Comparison of ENCODE assay signal across 13 cellular contexts in genomic region chr4:140790171-140790570, GRCh38. TPM values are rescaled to one million over a fixed set of nuclear protein-coding genes. Genes with fewer than 3 reads are reported as not detected.
DNase-seq lines count a peak whose midpoint lies in the region; ATAC-seq, FAIRE-seq and TF ChIP-seq lines count a peak whose summit lies in the region.
"Had no signal": no experiment of that assay in that cellular context is flagged by ENCODE, and none has a peak within 500 bp of the region (broad histone marks: within the 10 kb centered on the region; RNA-seq: fewer than 3 reads in every experiment).

No MANE protein-coding gene starts in this region.

- no peaks in the 10 kb centered on the region for H3K27me3 ChIP-seq in keratinocyte (ENCODE audit: control insufficient read depth, extremely low read depth, insufficient read depth, low read length)
- H3K27me3 ChIP-seq in CD4-positive, alpha-beta T cell (ENCODE audit: control insufficient read depth, insufficient read depth, low read length), result peaks cover 5% of the 10 kb centered on the region

- no peak overlapping the region for H2AFZ ChIP-seq in keratinocyte (ENCODE audit: control insufficient read depth, low read length)

- intact Hi-C loops in CD14-positive monocyte (cut with micrococcal nuclease), result loop anchor here (2.0 to 5.0 kb wide), 2 partner anchors 33 to 69 kb away; partner anchors contain the start of gene TBC1D9 (in 1 of the 2)
- intact Hi-C loops in CD4-positive, alpha-beta T cell (cut with DNase I, micrococcal nuclease), result no loop called here

- no peaks in the 10 kb centered on the region for H3K79me2 ChIP-seq in keratinocyte (ENCODE audit: control insufficient read depth, insufficient read depth, low read length)

- dilution Hi-C loops in keratinocyte (cut with MboI; ENCODE audit: extremely low pct_ligation_motif_present, low sequenced_read_pairs), result no loop called here

- H3K9me1 ChIP-seq in keratinocyte (ENCODE audit: control insufficient read depth, extremely low read depth, insufficient read depth, low read length), result no peaks in the 10 kb centered on the region

- peaks cover 0 to 3% (median 0%) of the 10 kb centered on the region in 3 donors for H3K27me3 Mint-ChIP-seq in CD14-positive monocyte (ENCODE audit: low read depth in 3 of 3)
- H3K27me3 Mint-ChIP-seq in CD4-positive, alpha-beta T cell, result peaks cover 16% of the 10 kb centered on the region

- H3K36me3 ChIP-seq in keratinocyte (ENCODE audit: control insufficient read depth in 2 of 2, extremely low read depth in 1 of 2, insufficient read depth in 2 of 2, low read length in 2 of 2), result no peaks in the 10 kb centered on the region

- POLR2A ChIA-PET in CD4-positive, alpha-beta T cell (lab: Charles Lee), result no interaction called here

- peak overlapping the region; percentile 55 for H3K27ac ChIP-seq in keratinocyte (ENCODE audit: control insufficient read depth, insufficient read depth, low read length)
- H3K27ac ChIP-seq in CD4-positive, alpha-beta T cell (ENCODE audit: low read depth, low read length), result no peak overlapping the region

- no peaks in the 10 kb centered on the region for H3K9me3 ChIP-seq in keratinocyte (ENCODE audit: control insufficient read depth, low read depth, low read length)
- H3K9me3 ChIP-seq in CD4-positive, alpha-beta T cell (ENCODE audit: control insufficient read depth, low read length), result no peaks in the 10 kb centered on the region

- peaks cover 18% of the 10 kb centered on the region for H3K4me1 ChIP-seq in keratinocyte (ENCODE audit: control insufficient read depth, extremely low read depth, insufficient read depth, low read length)

- no peak for TF ChIP-seq CTCF in CD14-positive monocyte (IDR thresholded peaks at IDR 0.05)
- TF ChIP-seq CTCF in keratinocyte (optimal IDR thresholded peaks at IDR 0.05 in 1 of 3, IDR thresholded peaks at IDR 0.05 in 1 of 3, conservative IDR thresholded peaks at IDR 0.05 in 1 of 3; ENCODE audit: extremely low read depth in 1 of 3, insufficient read depth in 2 of 3, low read length in 3 of 3), result no peak
- TF ChIP-seq CTCF in CD4-positive, alpha-beta T cell (IDR thresholded peaks at IDR 0.05), result no peak

- no peak for FAIRE-seq in keratinocyte (lab: Jason Lieb, UNC)
- FAIRE-seq: colon had no signal

- no peak overlapping the region for H3K9ac ChIP-seq in keratinocyte (ENCODE audit: control insufficient read depth, extremely low read depth, insufficient read depth, low read length)

- DNase-seq in CD14-positive monocyte (ENCODE audit: low spot score), result no peak
- no peak for DNase-seq in keratinocyte (ENCODE audit: low read depth, low spot score)
- DNase-seq in cerebellum (ENCODE audit: low spot score), result no peak
- no peak for DNase-seq in KG1 (lab: John Stamatoyannopoulos, UW)
- DNase-seq in activated CD8-positive, alpha-beta memory T cell treated with anti-CD3 and anti-CD28 coated beads for 24 hours, result no peak
- DNase-seq in CD4-positive, alpha-beta T cell, result no peak
- DNase-seq: NCI-H774 had no signal

- peaks cover 48% of the 10 kb centered on the region for H3K4me1 Mint-ChIP-seq in CD14-positive monocyte
- H3K4me1 Mint-ChIP-seq in CD4-positive, alpha-beta T cell (ENCODE audit: low read depth), result no peaks in the 10 kb centered on the region

- CTCF ChIA-PET in CD4-positive, alpha-beta T cell (lab: Charles Lee), result no interaction called here

- H3K4me2 ChIP-seq in keratinocyte (ENCODE audit: control insufficient read depth, extremely low read depth, insufficient read depth, low read depth, low read length), result peak overlapping the region; percentile 17

- H3K9me3 Mint-ChIP-seq in CD14-positive monocyte, result peaks cover 0 to 14% (median 6%) of the 10 kb centered on the region in 7 donors
- H3K9me3 Mint-ChIP-seq in CD4-positive, alpha-beta T cell, result no peaks in the 10 kb centered on the region
- H3K9me3 Mint-ChIP-seq: activated T-helper 2 cell treated with anti-CD3 and anti-CD28 coated beads, Interferon-gamma antibody, Interleukin-2, Interleukin-4, amounts not matched to agents 10 μg/mL and 5 μg/mL and 100 μg/mL, durations not matched to agents 14 hours and 24 hours and 36 hours had no signal

- H3K36me3 Mint-ChIP-seq in CD14-positive monocyte, result peaks cover 1 to 5% of the 10 kb centered on the region in 2 donors
- H3K36me3 Mint-ChIP-seq in CD4-positive, alpha-beta T cell (ENCODE audit: low read depth), result no peaks in the 10 kb centered on the region

- peak overlapping the region; percentile 91 to 99 (median 97) for H3K27ac Mint-ChIP-seq in CD14-positive monocyte
- H3K27ac Mint-ChIP-seq in CD4-positive, alpha-beta T cell, result no peak overlapping the region
- H3K27ac Mint-ChIP-seq: activated T-helper 2 cell treated with anti-CD3 and anti-CD28 coated beads, Interferon-gamma antibody, Interleukin-2, Interleukin-4, amounts not matched to agents 10 μg/mL and 5 μg/mL and 100 μg/mL, durations not matched to agents 14 hours and 24 hours and 36 hours had no signal

- H3K4me3 Mint-ChIP-seq in CD14-positive monocyte, result peak overlapping the region in 1 of 2 donors; percentile 16
- no peak overlapping the region for H3K4me3 Mint-ChIP-seq in CD4-positive, alpha-beta T cell

- peak; percentile 23 for ATAC-seq in GM21515 (IDR thresholded peaks at IDR 0.05; ENCODE audit: unreplicated experiment)
- peak; percentile 13 for ATAC-seq in HG03442 (IDR thresholded peaks at IDR 0.05; ENCODE audit: unreplicated experiment)
- ATAC-seq in CD4-positive, alpha-beta T cell (ENCODE audit: poor library complexity), result no peak
- ATAC-seq: HCT116 had no signal

- no peak overlapping the region for H3K4me3 ChIP-seq in keratinocyte (ENCODE audit: control insufficient read depth in 2 of 3, extremely low read depth in 1 of 3, insufficient read depth in 2 of 3, low read depth in 1 of 3, low read length in 3 of 3)

- H4K20me1 ChIP-seq in keratinocyte (ENCODE audit: control insufficient read depth, extremely low read depth, insufficient read depth, low read length), result no peaks in the 10 kb centered on the region

RNA-seq across cellular contexts. Expression of gene TBC1D9, which starts 34.0 kb away (rescaled TPM):
- 10 to 100 TPM; 13.6 to 21.0 TPM for polyA plus RNA-seq in CD14-positive monocyte
- polyA plus RNA-seq in keratinocyte, result 9.0 to 14.7 TPM (median 11.6 TPM) in 3 replicates
- 15.5 TPM for polyA plus RNA-seq in keratinocyte (2011; ENCODE audit: low read depth)
- polyA plus RNA-seq in keratinocyte (2011; cell fraction: cytosol; rRNA removed), result 10.8 and 15.6 TPM in 2 replicates
- polyA plus RNA-seq in keratinocyte (2011; cell fraction: nucleus; rRNA removed), result 21.1 and 22.8 TPM in 2 replicates
- 8.5 and 14.5 TPM in 2 replicates for polyA plus RNA-seq in keratinocyte (2012; ENCODE audit: low replicate concordance)
- 10.7 to 30.3 TPM (median 28.9 TPM) in 3 replicates for polyA minus RNA-seq in keratinocyte
- 20.9 TPM for polyA minus RNA-seq in keratinocyte (2011; cell fraction: cytosol; rRNA and poly(A)+ RNA removed)
- polyA minus RNA-seq in keratinocyte (2011; cell fraction: nucleus; rRNA and poly(A)+ RNA removed), result 34.7 and 49.0 TPM in 2 replicates
- total RNA-seq in cerebellum, result 95.7 TPM
- total RNA-seq in CD4-positive, alpha-beta T cell, result under 1 TPM; 0.20 to 0.33 TPM
- total RNA-seq: T-helper 2 cell treated with Interferon-gamma antibody and Interleukin-4, amounts not matched to agents 100 ng/mL and 5 ng/mL, for 36 hours had no signal

Comparison
In these comparisons a context has a peak if more than half of its experiments do, and no peak if none do; other contexts are left out.
1. RNA of gene TBC1D9, which starts 34.0 kb away (total RNA-seq): 95.7 TPM in cerebellum (single experiment); 0.20 to 0.33 TPM in CD4-positive, alpha-beta T cell; every median in the first group is over 10 times any median in the second.
2. intact Hi-C loops: an anchor here in CD14-positive monocyte (2.0 to 5.0 kb wide); none called in CD4-positive, alpha-beta T cell.